In genomic region chr20:45109634-45110033, GRCh38 we compare ENCODE assay signal across 36 cellular contexts. TPM values are rescaled to one million over a fixed set of nuclear protein-coding genes. Genes with fewer than 3 reads are reported as not detected.
"Had no signal": no experiment of that assay in that cellular context is flagged by ENCODE, and none has a peak within 500 bp of the region (broad histone marks: within the 10 kb centered on the region; RNA-seq: fewer than 3 reads in every experiment).

No MANE protein-coding gene starts in this region.

- H3K27ac Mint-ChIP-seq: activated CD4-positive, alpha-beta memory T cell treated with anti-CD3 and anti-CD28 coated beads, Interleukin-2, amount 10 ng/mL, durations not matched to agents 7 days and 5 days; activated CD8-positive, alpha-beta memory T cell treated with anti-CD3 and anti-CD28 coated beads, Interleukin-2, amount 10 ng/mL, durations not matched to agents 7 days and 5 days; activated naive CD4-positive, alpha-beta T cell treated with anti-CD3 and anti-CD28 coated beads, Interleukin-2, amount 10 ng/mL, durations not matched to agents 7 days and 5 days; activated naive CD8-positive, alpha-beta T cell had no signal

- H3K27ac ChIP-seq: brain microvascular endothelial cell, PC-9, RWPE1, WERI-Rb-1 had no signal

- H3K4me3 Mint-ChIP-seq: activated CD4-positive, alpha-beta memory T cell treated with anti-CD3 and anti-CD28 coated beads, Interleukin-2, amount 10 ng/mL, durations not matched to agents 7 days and 5 days; activated CD8-positive, alpha-beta memory T cell treated with anti-CD3 and anti-CD28 coated beads, Interleukin-2, amount 10 ng/mL, durations not matched to agents 7 days and 5 days; activated naive CD4-positive, alpha-beta T cell treated with anti-CD3 and anti-CD28 coated beads, Interleukin-2, amount 10 ng/mL, durations not matched to agents 7 days and 5 days; activated naive CD8-positive, alpha-beta T cell had no signal

- DNase-seq: activated CD4-positive, alpha-beta memory T cell treated with anti-CD3 and anti-CD28 coated beads, Interleukin-2, amount 10 ng/mL, durations not matched to agents 7 days and 5 days; activated CD4-positive, alpha-beta T cell treated with anti-CD3 and anti-CD28 coated beads for 1 hour; activated CD4-positive, alpha-beta T cell treated with anti-CD3 and anti-CD28 coated beads for 48 hours; activated CD4-positive, CD25-positive, alpha-beta regulatory T cell; activated CD8-positive, alpha-beta memory T cell treated with anti-CD3 and anti-CD28 coated beads for 24 hours; activated CD8-positive, alpha-beta memory T cell treated with anti-CD3 and anti-CD28 coated beads, Interleukin-2, amount 10 ng/mL, durations not matched to agents 7 days and 5 days; activated CD8-positive, alpha-beta memory T cell treated with anti-CD3 and anti-CD28 coated beads, Interleukin-2, amount 50 U/mL, for 48 hours; activated effector memory CD4-positive, alpha-beta T cell treated with Interleukin-2 at 50 U/mL for 16 hours; activated naive CD4-positive, alpha-beta T cell treated with anti-CD3 and anti-CD28 coated beads, Interleukin-2, amount 10 ng/mL, durations not matched to agents 7 days and 5 days; activated T-cell treated with anti-CD3 and anti-CD28 coated beads, Interleukin-2, amount 50 U/mL, for 48 hours; amniotic stem cell; aorta; brain microvascular endothelial cell; central memory CD4-positive, alpha-beta T cell; Kasumi-1; MM.1S; NCI-H1092 treated with DMSO at 0.1 percent for 48 hours; NCI-H1417; NCI-H146; NCI-H187; NCI-H2029 treated with DMSO at 0.1 percent for 48 hours; NCI-H2107; NCI-H2171; NCI-H510A; NCI-H526; NCI-H748 treated with DMSO at 0.1 percent for 48 hours; NK-92 treated with Interleukin-12 subunit alpha and Interleukin-12 subunit beta, amount 100 ng/mL, for 24 hours; PC-9; Right ventricle myocardium superior; T1000; WERI-Rb-1 had no signal

- H3K9me3 Mint-ChIP-seq: activated CD4-positive, alpha-beta memory T cell treated with anti-CD3 and anti-CD28 coated beads, Interleukin-2, amount 10 ng/mL, durations not matched to agents 7 days and 5 days; activated naive CD4-positive, alpha-beta T cell treated with anti-CD3 and anti-CD28 coated beads, Interleukin-2, amount 10 ng/mL, durations not matched to agents 7 days and 5 days had no signal

- H3K36me3 ChIP-seq: brain microvascular endothelial cell, WERI-Rb-1 had no signal

- H3K4me2 ChIP-seq: PC-9 had no signal

- H3K27me3 ChIP-seq: brain microvascular endothelial cell had no signal

- H3K4me1 Mint-ChIP-seq: activated CD8-positive, alpha-beta memory T cell treated with anti-CD3 and anti-CD28 coated beads, Interleukin-2, amount 10 ng/mL, durations not matched to agents 7 days and 5 days; activated naive CD4-positive, alpha-beta T cell treated with anti-CD3 and anti-CD28 coated beads, Interleukin-2, amount 10 ng/mL, durations not matched to agents 7 days and 5 days had no signal

- H3K4me3 ChIP-seq: PC-9 had no signal

- ATAC-seq: activated CD8-positive, alpha-beta memory T cell treated with anti-CD3 and anti-CD28 coated beads, Interleukin-2, amount 10 ng/mL, durations not matched to agents 7 days and 5 days had no signal

- H3K36me3 Mint-ChIP-seq: activated CD8-positive, alpha-beta memory T cell treated with anti-CD3 and anti-CD28 coated beads, Interleukin-2, amount 10 ng/mL, durations not matched to agents 7 days and 5 days; activated naive CD4-positive, alpha-beta T cell treated with anti-CD3 and anti-CD28 coated beads, Interleukin-2, amount 10 ng/mL, durations not matched to agents 7 days and 5 days; activated naive CD8-positive, alpha-beta T cell had no signal

- H2AFZ ChIP-seq: PC-9 had no signal

RNA-seq across cellular contexts. Expression of gene WFDC5, which starts 5.3 kb away (rescaled TPM):
- total RNA-seq: activated CD8-positive, alpha-beta memory T cell treated with anti-CD3 and anti-CD28 coated beads, Interleukin-2, amount 10 ng/mL, durations not matched to agents 7 days and 5 days; aorta; cerebellum; PC-9; Right ventricle myocardium superior; T-helper 1 cell treated with Interleukin-12 subunit alpha and Interleukin-12 subunit beta and Interleukin-4 antibody, amounts not matched to agents 30 ng/mL and 1 ng/mL, for 36 hours; T-helper 2 cell treated with Interferon-gamma antibody and Interleukin-4, amounts not matched to agents 100 ng/mL and 5 ng/mL, for 36 hours had no signal
- polyA plus RNA-seq: aorta had no signal

RNA-seq across cellular contexts. Expression of gene KCNS1, which starts 8.7 kb away (rescaled TPM):
- total RNA-seq: aorta, Right ventricle myocardium superior had no signal
- polyA plus RNA-seq: aorta had no signal

RNA-seq across cellular contexts. Expression of gene WFDC12, which starts 14.6 kb away (rescaled TPM):
- total RNA-seq: activated CD4-positive, alpha-beta memory T cell treated with anti-CD3 and anti-CD28 coated beads, Interleukin-2, amount 10 ng/mL, durations not matched to agents 7 days and 5 days; activated CD8-positive, alpha-beta memory T cell treated with anti-CD3 and anti-CD28 coated beads, Interleukin-2, amount 10 ng/mL, durations not matched to agents 7 days and 5 days; aorta; cerebellum; PC-9; Right ventricle myocardium superior; T-helper 1 cell treated with Interleukin-12 subunit alpha and Interleukin-12 subunit beta and Interleukin-4 antibody, amounts not matched to agents 30 ng/mL and 1 ng/mL, for 36 hours; T-helper 2 cell treated with Interferon-gamma antibody and Interleukin-4, amounts not matched to agents 100 ng/mL and 5 ng/mL, for 36 hours had no signal
- polyA plus RNA-seq: aorta had no signal
